Comparison of ENCODE assay signal across 1 cellular context in genomic region chr5:72921103-72921502, GRCh38.
TF ChIP-seq lines count a peak whose summit lies in the region.

No MANE protein-coding gene starts in this region.

TF ChIP-seq in K562, 482 proteins besides CTCF, POLR2A, EP300 and RAD21 (continued from another document):
- TF ChIP-seq FOXO4 (CRISPR knock-in tag; IDR thresholded peaks at IDR 0.05), result no peak
- no peak for TF ChIP-seq NR4A1 (CRISPR knock-in tag; IDR thresholded peaks at IDR 0.05)
- TF ChIP-seq NR4A1 (tag; IDR thresholded peaks at IDR 0.05), result no peak
TF ChIP-seq in K562: peak in this region for 0.
